ENCODE assay signal across 1 cellular context in genomic region chr16:30808890-30809426, GRCh38.
TF ChIP-seq lines count a peak whose summit lies in the region.

No MANE protein-coding gene starts in this region.

TF ChIP-seq in HepG2, 621 proteins besides CTCF, POLR2A, EP300 and RAD21 (continued from another document):
- TF ChIP-seq, protein P1, sequence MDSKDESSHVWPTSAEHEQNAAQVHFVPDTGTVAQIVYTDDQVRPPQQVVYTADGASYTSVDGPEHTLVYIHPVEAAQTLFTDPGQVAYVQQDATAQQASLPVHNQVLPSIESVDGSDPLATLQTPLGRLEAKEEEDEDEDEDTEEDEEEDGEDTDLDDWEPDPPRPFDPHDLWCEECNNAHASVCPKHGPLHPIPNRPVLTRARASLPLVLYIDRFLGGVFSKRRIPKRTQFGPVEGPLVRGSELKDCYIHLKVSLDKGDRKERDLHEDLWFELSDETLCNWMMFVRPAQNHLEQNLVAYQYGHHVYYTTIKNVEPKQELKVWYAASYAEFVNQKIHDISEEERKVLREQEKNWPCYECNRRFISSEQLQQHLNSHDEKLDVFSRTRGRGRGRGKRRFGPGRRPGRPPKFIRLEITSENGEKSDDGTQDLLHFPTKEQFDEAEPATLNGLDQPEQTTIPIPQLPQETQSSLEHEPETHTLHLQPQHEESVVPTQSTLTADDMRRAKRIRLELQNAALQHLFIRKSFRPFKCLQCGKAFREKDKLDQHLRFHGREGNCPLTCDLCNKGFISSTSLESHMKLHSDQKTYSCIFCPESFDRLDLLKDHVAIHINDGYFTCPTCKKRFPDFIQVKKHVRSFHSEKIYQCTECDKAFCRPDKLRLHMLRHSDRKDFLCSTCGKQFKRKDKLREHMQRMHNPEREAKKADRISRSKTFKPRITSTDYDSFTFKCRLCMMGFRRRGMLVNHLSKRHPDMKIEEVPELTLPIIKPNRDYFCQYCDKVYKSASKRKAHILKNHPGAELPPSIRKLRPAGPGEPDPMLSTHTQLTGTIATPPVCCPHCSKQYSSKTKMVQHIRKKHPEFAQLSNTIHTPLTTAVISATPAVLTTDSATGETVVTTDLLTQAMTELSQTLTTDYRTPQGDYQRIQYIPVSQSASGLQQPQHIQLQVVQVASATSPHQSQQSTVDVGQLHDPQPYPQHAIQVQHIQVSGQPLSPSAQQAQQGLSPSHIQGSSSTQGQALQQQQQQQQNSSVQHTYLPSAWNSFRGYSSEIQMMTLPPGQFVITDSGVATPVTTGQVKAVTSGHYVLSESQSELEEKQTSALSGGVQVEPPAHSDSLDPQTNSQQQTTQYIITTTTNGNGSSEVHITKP (CRISPR knock-in tag; IDR thresholded peaks at IDR 0.05; ENCODE audit: low read depth) = 0 out of 2 replicates have a peak, but pooled peaks have one; percentile 21
- TF ChIP-seq KAT8 (CRISPR knock-in tag; IDR thresholded peaks at IDR 0.05) (peak; percentile 27; the same call in 1 of the 2 replicates), HDAC1 (CRISPR knock-in tag; IDR thresholded peaks at IDR 0.05) (peak; percentile 64; the same call in 1 of the 2 replicates), TBX2 (CRISPR knock-in tag; IDR thresholded peaks at IDR 0.05; ENCODE audit: borderline replicate concordance) (0 out of 2 replicates have a peak, but pooled peaks have one; percentile 61)
